In genomic region chr1:51878307-51878615, GRCh38 we compare ENCODE assay signal across 8 cellular contexts. TPM values are rescaled to one million over a fixed set of nuclear protein-coding genes. Genes with fewer than 3 reads are reported as not detected.
DNase-seq lines count a peak whose midpoint lies in the region; ATAC-seq, FAIRE-seq and TF ChIP-seq lines count a peak whose summit lies in the region.

No MANE protein-coding gene starts in this region.

- no peak overlapping the region; the same call in 1 of the 2 replicates for H2AFZ ChIP-seq in H1 (ENCODE audit: low read length)

- H4K5ac ChIP-seq in H1 (ENCODE audit: insufficient read length, low read depth, low read length): peak overlapping the region; percentile 93

- H3K9me3 ChIP-seq in H1 (ENCODE audit: insufficient read depth in 2 of 2, low read depth in 1 of 2, low read length in 1 of 2) (no peaks in the 10 kb centered on the region), psoas muscle (no peaks in the 10 kb centered on the region)

- peak overlapping the region; percentile 84 for H3K56ac ChIP-seq in H1 (replicated peaks; ENCODE audit: insufficient read length, low read depth, low read length)

- H2BK5ac ChIP-seq in H1 (ENCODE audit: low read depth, low read length): peak overlapping the region; percentile 97

- H3K4me3 ChIP-seq in H1 (ENCODE audit: extremely low read depth in 1 of 4, insufficient read depth in 2 of 4, low read depth in 3 of 4, low read length in 4 of 4) (peak overlapping the region; percentile 83 to 96 (median 93)), psoas muscle (peak overlapping the region; percentile 77)

- H4K91ac ChIP-seq in H1 (replicated peaks; ENCODE audit: insufficient read length, low read length): peak overlapping the region; percentile 56

- POLR2A ChIA-PET in H1 (lab: Charles Lee; ENCODE audit: partially characterized antibody): interaction anchor here (0.8 to 2.8 kb wide), 13 partner anchors 9 to 177 kb away, joined by 3 to 17 read pairs (median 4); partner anchors contain the start of gene TXNDC12

- 1% methylated on average over 17 of the region's 17 CpGs; no CpG with 5 or more reads in 1 of the 2 experiments for WGBS in H1 (ENCODE audit: extremely low coverage in 1 of 2, insufficient coverage in 1 of 2, insufficient read length in 1 of 2, insufficient replicate concordance in 2 of 2, low coverage in 1 of 2, low lambda C conversion rate in 2 of 2, missing lambda C conversion rate in 1 of 2), 2 experiments
- 0 to 1% (median 0%) methylated on average over 17 of the region's 17 CpGs for WGBS in psoas muscle, 3 donors

- peak overlapping the region; percentile 95 for H3K27ac ChIP-seq in H1 (ENCODE audit: low read depth, low read length)
- H3K27ac ChIP-seq in psoas muscle: peak overlapping the region; percentile 96

- H3K9ac ChIP-seq in H1 (replicated peaks in 1 of 4; ENCODE audit: extremely low read depth in 1 of 4, low read depth in 3 of 4, low read length in 3 of 4): peak overlapping the region; percentile 88 to 96 (median 92)

- TF ChIP-seq EP300 in H1 (IDR thresholded peaks at IDR 0.05; ENCODE audit: borderline replicate concordance in 1 of 2, low read depth in 2 of 2, low read length in 2 of 2): no peak

- H2AK5ac ChIP-seq in H1 (ENCODE audit: low read depth, low read length): no peak overlapping the region

- ATAC-seq in GM18870 (IDR thresholded peaks at IDR 0.05; ENCODE audit: unreplicated experiment) (peak; percentile 6), HG03354 (IDR thresholded peaks at IDR 0.05; ENCODE audit: poor library complexity, severe bottlenecking, unreplicated experiment) (peak; percentile 34), psoas muscle (peak; percentile 21 to 47 (median 28)), GM19328 (IDR thresholded peaks at IDR 0.05; ENCODE audit: unreplicated experiment) (no peak)

- peaks cover 5% of the 10 kb centered on the region; the same call in 1 of the 2 replicates for H3K23me2 ChIP-seq in H1 (ENCODE audit: low read depth, low read length)

- no peak for TF ChIP-seq POLR2A in H1 (IDR thresholded peaks at IDR 0.05; ENCODE audit: control extremely low read depth in 1 of 2, low read depth in 2 of 2, low read length in 2 of 2)

- intact Hi-C loops in psoas muscle (cut with DNase I): loop anchor here in 1 of 2 donors (5.0 kb wide), 1 partner anchor 179 kb away; the partner anchor contains the start of genes BTF3L4 and TXNDC12

- H4K20me1 ChIP-seq in H1 (replicated peaks in 1 of 2; ENCODE audit: control insufficient read depth in 1 of 2, insufficient read depth in 2 of 2, low read length in 2 of 2): peaks cover 0 to 2% of the 10 kb centered on the region in 2 experiments

- H2BK12ac ChIP-seq in H1 (ENCODE audit: low read depth, low read length): peak overlapping the region; percentile 84; the same call in 1 of the 2 replicates

- H3K14ac ChIP-seq in H1 (ENCODE audit: insufficient read length): peak overlapping the region; percentile 67

- H3K23ac ChIP-seq in H1 (ENCODE audit: insufficient read length): no peak overlapping the region

- no peaks in the 10 kb centered on the region; a peak in 1 of 8 replicates for H3K36me3 ChIP-seq in H1 (ENCODE audit: control insufficient read depth in 2 of 4, insufficient read depth in 4 of 4, low read length in 3 of 4)
- H3K36me3 ChIP-seq in psoas muscle (ENCODE audit: insufficient read depth in 1 of 2, low read depth in 1 of 2): no peaks in the 10 kb centered on the region

- H3K18ac ChIP-seq in H1 (ENCODE audit: extremely low read depth, low read length): peak overlapping the region; percentile 99

- no peak for FAIRE-seq in H1 (lab: Jason Lieb, UNC)

- H3K4me2 ChIP-seq in H1 (ENCODE audit: insufficient read depth in 1 of 2, low read depth in 2 of 2, low read length in 2 of 2): peak overlapping the region; percentile 75 to 92

- peak overlapping the region; percentile 93; the same call in 1 of the 2 replicates for H4K8ac ChIP-seq in H1 (ENCODE audit: extremely low read depth, insufficient read depth, low read length)

- H3K79me1 ChIP-seq in H1 (ENCODE audit: low read depth, low read length): no peaks in the 10 kb centered on the region

- H3K27me3 ChIP-seq in H1 (replicated peaks in 1 of 4; ENCODE audit: control insufficient read depth in 3 of 4, extremely low read depth in 1 of 4, insufficient read depth in 3 of 4, low read length in 3 of 4): no peaks in the 10 kb centered on the region; a peak in 1 of 7 replicates
- H3K27me3 ChIP-seq in psoas muscle (ENCODE audit: insufficient read depth in 3 of 3, low read length in 2 of 3): peaks cover 0 to 9% (median 0%) of the 10 kb centered on the region in 3 donors

- H3K4me1 ChIP-seq in H1 (replicated peaks in 1 of 4; ENCODE audit: control insufficient read depth in 3 of 4, insufficient read depth in 4 of 4, low read length in 3 of 4) (peaks cover 2 to 7% (median 3%) of the 10 kb centered on the region in 4 experiments; a peak in 4 of 7 replicates), psoas muscle (peaks cover 32% of the 10 kb centered on the region)

- no peak for TF ChIP-seq RAD21 in H1 (IDR thresholded peaks at IDR 0.05 in 1 of 2, conservative IDR thresholded peaks at IDR 0.05 in 1 of 2; ENCODE audit: low read depth in 2 of 2, low read length in 2 of 2)

- peaks cover 14 to 49% of the 10 kb centered on the region in 2 experiments for H3K79me2 ChIP-seq in H1 (ENCODE audit: control insufficient read depth in 1 of 2, insufficient read depth in 2 of 2, low read length in 2 of 2)

- no peak overlapping the region for H2BK20ac ChIP-seq in H1 (ENCODE audit: low read length)

- TF ChIP-seq CTCF in H1 (IDR thresholded peaks at IDR 0.05; ENCODE audit: control extremely low read depth in 1 of 3, insufficient read depth in 1 of 3, low read depth in 1 of 3, low read length in 3 of 3) (no peak), psoas muscle (IDR thresholded peaks at IDR 0.05) (no peak)

- no peak overlapping the region for H3K4ac ChIP-seq in H1 (replicated peaks; ENCODE audit: insufficient read length, low read depth, low read length)

- CTCF ChIA-PET in H1 (lab: Charles Lee; ENCODE audit: partially characterized antibody): interaction anchor here (0.9 to 1.6 kb wide), 3 partner anchors 9 to 47 kb away, joined by 3 to 4 read pairs (median 3); no protein-coding TSS in a partner anchor

- H2BK120ac ChIP-seq in H1 (replicated peaks; ENCODE audit: low read depth, low read length): no peak overlapping the region

- H2BK15ac ChIP-seq in H1 (ENCODE audit: low read length): peak overlapping the region; percentile 84; the same call in 1 of the 2 replicates

- peak in 1 of 2 experiments; percentile 3 for DNase-seq in H1 (ENCODE audit: low read depth in 1 of 2, low spot score in 2 of 2)
- no peak for DNase-seq in psoas muscle
- DNase-seq in D341Med (ENCODE audit: low spot score): no peak
- no peak for DNase-seq in inferior parietal cortex (ENCODE audit: extremely low spot score)
- DNase-seq in T-helper 9 cell: no peak

TF ChIP-seq in H1, 55 proteins besides CTCF, POLR2A, EP300 and RAD21:
- TF ChIP-seq BCL11A (IDR thresholded peaks at IDR 0.05; ENCODE audit: low read depth in 2 of 2, low read length in 2 of 2) (no peak), ASH2L (IDR thresholded peaks at IDR 0.05; ENCODE audit: low read length) (peak; percentile 94), PHF8 (conservative IDR thresholded peaks at IDR 0.05; ENCODE audit: low read depth, low read length) (peak; percentile 95), SUZ12 (IDR thresholded peaks at IDR 0.05; ENCODE audit: low read length) (no peak), HDAC2 (IDR thresholded peaks at IDR 0.05; ENCODE audit: borderline replicate concordance in 1 of 2, low read depth in 2 of 2, low read length in 2 of 2) (peak in 1 of 2 experiments; percentile 55; a peak in 1 of 4 replicates), TEAD4 (IDR thresholded peaks at IDR 0.05; ENCODE audit: low read depth, low read length) (no peak), ZNF274 (IDR thresholded peaks at IDR 0.05; ENCODE audit: borderline replicate concordance, extremely low read depth, low read length) (no peak), EZH2 (IDR thresholded peaks at IDR 0.05; ENCODE audit: low read depth, low read length, severe bottlenecking) (no peak), CHD1 (IDR thresholded peaks at IDR 0.05; ENCODE audit: low read depth, low read length) (no peak), SAP30 (IDR thresholded peaks at IDR 0.05; ENCODE audit: insufficient read depth, insufficient replicate concordance, low read length) (peak; percentile 64)

RNA-seq across cellular contexts. Expression of gene NRDC, which starts 0.3 kb away (rescaled TPM):
- 177 and 182 TPM in 2 replicates for total RNA-seq in H1 (2021; fragmentation: NEBNext Ultra II Directional; extraction: Animal tissue kit (Norgen Biotek cat#: 25700))
- polyA plus RNA-seq in H1 (2011; rRNA removed): 61.6 and 70.2 TPM in 2 replicates
- polyA plus RNA-seq in H1 (2011; cell fraction: cytosol; rRNA removed): 89.1 TPM
- 139 TPM for polyA plus RNA-seq in H1 (2011; cell fraction: nucleus; rRNA removed)
- 178 to 211 TPM (median 191 TPM) in 4 replicates for polyA plus RNA-seq in H1 (2012, experiment 1 of 2)
- polyA plus RNA-seq in H1 (2012, experiment 2 of 2): 9.6 TPM
- polyA plus RNA-seq in H1 (2013, experiment 1 of 2): 123 TPM
- 115 TPM for polyA plus RNA-seq in H1 (2013, experiment 2 of 2)
- 136 and 138 TPM in 2 replicates for polyA minus RNA-seq in H1 (2011; rRNA and poly(A)+ RNA removed)
- 51.7 TPM for polyA minus RNA-seq in H1 (2011; cell fraction: cytosol; rRNA and poly(A)+ RNA removed)
- 89.1 TPM for polyA minus RNA-seq in H1 (2011; cell fraction: nucleus; rRNA and poly(A)+ RNA removed)
- total RNA-seq in psoas muscle: 100 to 1,000 TPM; 232 to 385 (median 288) TPM
- polyA plus RNA-seq in psoas muscle: 100 to 1,000 TPM; 132 to 346 (median 178) TPM
